Comparison of ENCODE assay signal across 1 cellular context in genomic region chr1:207867136-207868081, GRCh38.
TF ChIP-seq lines count a peak whose summit lies in the region.

No MANE protein-coding gene starts in this region.

TF ChIP-seq in GM12878, 131 proteins besides CTCF, POLR2A, EP300 and RAD21:
- TF ChIP-seq PKNOX1 (IDR thresholded peaks at IDR 0.05): peak; percentile 57
- 0 out of 2 replicates have a peak, but pooled peaks have one; percentile 41 for TF ChIP-seq GATAD2B (conservative IDR thresholded peaks at IDR 0.05; ENCODE audit: low read depth)
- no peak for TF ChIP-seq IKZF2 (IDR thresholded peaks at IDR 0.05)
